Comparison of ENCODE assay signal across 1 cellular context in genomic region chr10:931326-932318, GRCh38.
TF ChIP-seq lines count a peak whose summit lies in the region.

TSS of gene LARP4B (minus strand) at chr10:931705. CDS start at chr10:885721, 45,984 bp downstream.

TF ChIP-seq in GM12878, 131 proteins besides CTCF, POLR2A, EP300 and RAD21 (continued from another document):
- TF ChIP-seq IRF4 (IDR thresholded peaks at IDR 0.05; ENCODE audit: low read depth, low read length): peak; percentile 29; the same call in 1 of the 2 replicates
- peak; percentile 48; the same call in 1 of the 2 replicates for TF ChIP-seq CEBPZ (IDR thresholded peaks at IDR 0.05; ENCODE audit: low read depth, low read length)
- TF ChIP-seq TCF12 (IDR thresholded peaks at IDR 0.05; ENCODE audit: low read depth, low read length): 0 out of 2 replicates have a peak, but pooled peaks have one; percentile 38
- no peak for TF ChIP-seq CHD4 (IDR thresholded peaks at IDR 0.05)
- peak; percentile 70 for TF ChIP-seq POLR2AphosphoS5 (IDR thresholded peaks at IDR 0.05; ENCODE audit: low read length)
- peak; percentile 49; the same call in 1 of the 2 replicates for TF ChIP-seq HCFC1 (IDR thresholded peaks at IDR 0.05; ENCODE audit: low read length)
- no peak; the same call in none of the 2 replicates for TF ChIP-seq NR2F1 (conservative IDR thresholded peaks at IDR 0.05)
- no peak for TF ChIP-seq CUX1 (IDR thresholded peaks at IDR 0.05; ENCODE audit: insufficient replicate concordance, low read depth, low read length)
- no peak for TF ChIP-seq MTA2 (IDR thresholded peaks at IDR 0.05; ENCODE audit: low read depth)
- no peak for TF ChIP-seq HDAC2 (IDR thresholded peaks at IDR 0.05)
- no peak for TF ChIP-seq BRCA1 (IDR thresholded peaks at IDR 0.05; ENCODE audit: low read depth, low read length)
